Comparison of ENCODE assay signal across 8 cellular contexts in the genomic region with DNA sequence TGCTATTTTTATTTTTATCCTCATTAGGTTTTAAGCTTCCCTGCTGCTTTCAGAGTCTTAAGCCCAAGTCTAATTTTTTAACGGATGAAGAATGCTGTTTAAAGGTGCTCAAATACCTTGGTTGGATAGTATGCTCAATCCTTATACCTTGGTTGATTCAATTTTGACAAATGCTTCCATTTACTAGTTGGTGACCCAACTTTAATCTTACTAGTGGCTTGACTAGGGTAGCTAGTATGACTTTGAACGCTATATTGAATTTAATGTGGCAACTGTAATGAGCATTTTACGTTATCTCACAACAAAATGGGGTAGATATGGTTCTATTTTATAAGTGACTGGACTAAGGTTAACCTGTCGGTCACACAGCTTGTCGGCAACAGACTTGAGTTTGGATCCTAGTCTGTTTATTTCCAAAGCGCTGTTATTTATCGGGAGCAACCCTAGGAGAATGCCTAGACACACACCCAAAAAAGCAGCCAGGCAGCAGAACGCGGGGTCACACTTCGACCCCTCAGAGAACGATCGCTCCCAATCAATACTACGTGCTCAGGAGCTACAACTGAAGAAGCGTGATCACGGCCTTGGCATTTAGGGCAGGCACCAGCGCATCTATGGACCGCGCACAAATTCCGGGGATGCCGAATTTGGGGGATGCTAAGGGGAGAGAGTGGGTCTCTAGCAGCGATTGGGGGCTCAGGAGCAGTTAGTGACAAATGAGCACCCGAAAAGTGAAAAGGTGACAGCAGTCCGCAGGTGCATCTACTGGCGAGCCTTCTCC. TPM values are rescaled to one million over a fixed set of nuclear protein-coding genes. Genes with fewer than 3 reads are reported as not detected.
DNase-seq lines count a peak whose midpoint lies in the region; ATAC-seq lines count a peak whose summit lies in the region.

No MANE protein-coding gene starts in this region.

- POLR2A ChIA-PET in naive thymus-derived CD8-positive, alpha-beta T cell (lab: Charles Lee), result interaction anchor here (0.6 to 1.8 kb wide), 12 partner anchors 16 to 947 kb away, joined by 3 to 8 read pairs (median 4); partner anchors contain the start of gene C6orf62

- H3K4me3 Mint-ChIP-seq in central memory CD8-positive, alpha-beta T cell, result peak overlapping the region; percentile 83
- H3K4me3 Mint-ChIP-seq in naive thymus-derived CD8-positive, alpha-beta T cell, result peak overlapping the region; percentile 83 to 94 (median 90)

- peaks cover 22% of the 10 kb centered on the region for H3K4me1 Mint-ChIP-seq in central memory CD8-positive, alpha-beta T cell
- peaks cover 19 to 48% (median 39%) of the 10 kb centered on the region in 4 donors for H3K4me1 Mint-ChIP-seq in naive thymus-derived CD8-positive, alpha-beta T cell

- H3K36me3 Mint-ChIP-seq in central memory CD8-positive, alpha-beta T cell (ENCODE audit: insufficient read depth), result peaks cover 9% of the 10 kb centered on the region
- H3K36me3 Mint-ChIP-seq in naive thymus-derived CD8-positive, alpha-beta T cell, result peaks cover 7 to 16% (median 12%) of the 10 kb centered on the region in 3 donors

- no peak for DNase-seq in central memory CD8-positive, alpha-beta T cell (ENCODE audit: low spot score in 2 of 2)
- no peak for DNase-seq in naive thymus-derived CD8-positive, alpha-beta T cell
- DNase-seq in kidney tubule cell (ENCODE audit: low spot score) (no peak), cortex of kidney (lab: John Stamatoyannopoulos, UW) (no peak)

- H3K9me3 Mint-ChIP-seq in central memory CD8-positive, alpha-beta T cell, result no peaks in the 10 kb centered on the region
- H3K9me3 Mint-ChIP-seq in naive thymus-derived CD8-positive, alpha-beta T cell, result peaks cover 0 to 10% (median 0%) of the 10 kb centered on the region in 9 donors

- peak; percentile 4 for ATAC-seq in GM18873 (IDR thresholded peaks at IDR 0.05; ENCODE audit: low FRiP score, unreplicated experiment)
- peak; percentile 7 for ATAC-seq in HG03457 (IDR thresholded peaks at IDR 0.05; ENCODE audit: unreplicated experiment)
- ATAC-seq in central memory CD8-positive, alpha-beta T cell (replicated peaks; ENCODE audit: extremely low read depth, poor library complexity, severe bottlenecking), result no peak
- ATAC-seq in naive thymus-derived CD8-positive, alpha-beta T cell, result peak; percentile 2 to 7
- no peak for ATAC-seq in HG03159 (IDR thresholded peaks at IDR 0.05; ENCODE audit: unreplicated experiment)
- ATAC-seq in GM18520 (IDR thresholded peaks at IDR 0.05; ENCODE audit: unreplicated experiment), result no peak

- peak overlapping the region; percentile 64 for H3K27ac Mint-ChIP-seq in central memory CD8-positive, alpha-beta T cell (ENCODE audit: low read depth)
- H3K27ac Mint-ChIP-seq in naive thymus-derived CD8-positive, alpha-beta T cell, result peak overlapping the region; percentile 72 to 93 (median 87)

- H3K27me3 Mint-ChIP-seq in central memory CD8-positive, alpha-beta T cell, result no peaks in the 10 kb centered on the region
- H3K27me3 Mint-ChIP-seq in naive thymus-derived CD8-positive, alpha-beta T cell, result no peaks in the 10 kb centered on the region

RNA-seq across cellular contexts. Expression of gene ALDH5A1, which starts 0.6 kb away (rescaled TPM):
- 10 to 100 TPM; 18.8 to 20.7 TPM for total RNA-seq in naive thymus-derived CD8-positive, alpha-beta T cell
- 10 to 100 TPM; 14.0 to 24.8 (median 15.8) TPM for polyA plus RNA-seq in naive thymus-derived CD8-positive, alpha-beta T cell

RNA-seq across cellular contexts. Expression of gene GPLD1, which starts 4.8 kb away (rescaled TPM):
- total RNA-seq in naive thymus-derived CD8-positive, alpha-beta T cell, result 1 to 10 TPM; 1.6 to 1.8 TPM
- 1 to 10 TPM in 1 of 3 donors, not detected in 2; 1.1 TPM for polyA plus RNA-seq in naive thymus-derived CD8-positive, alpha-beta T cell

Comparison
In these comparisons a context has a peak if more than half of its experiments do, and no peak if none do; other contexts are left out.
1. ATAC-seq: peak in GM18873 (single experiment), HG03457 (single experiment) and naive thymus-derived CD8-positive, alpha-beta T cell (2 of 2); none in central memory CD8-positive, alpha-beta T cell (single experiment), HG03159 (single experiment) and GM18520 (single experiment).